Comparison of ENCODE assay signal across 8 cellular contexts in genomic region chr9:19925674-19926503, GRCh38.
DNase-seq lines count a peak whose midpoint lies in the region; ATAC-seq and TF ChIP-seq lines count a peak whose summit lies in the region.

No MANE protein-coding gene starts in this region.

- TF ChIP-seq CTCF in GM12865 (IDR thresholded peaks at IDR 0.05; ENCODE audit: insufficient read depth, low read depth, low read length, missing control alignments) = peak; percentile 97
- peak; percentile 96 for TF ChIP-seq CTCF in retinal pigment epithelial cell (conservative IDR thresholded peaks at IDR 0.05; ENCODE audit: low read depth, low read length)

- H3K4me3 ChIP-seq in GM12865 (ENCODE audit: low read depth, low read length) (no peak overlapping the region; the same call in 1 of the 2 replicates), retinal pigment epithelial cell (ENCODE audit: low read length) (peak overlapping the region; percentile 48)

- peak; percentile 91 for ATAC-seq in HG02588 (IDR thresholded peaks at IDR 0.05; ENCODE audit: unreplicated experiment)

- DNase-seq in GM12865 (ENCODE audit: low read depth) = peak; percentile 87
- peak; percentile 70 for DNase-seq in NCI-H1048 (lab: John Stamatoyannopoulos, UW)
- peak; percentile 33 to 84 (median 65) for DNase-seq in T-helper 1 cell
- DNase-seq in anterior cingulate cortex (lab: John Stamatoyannopoulos, UW) = peak in 55 of 58 donors; percentile 8 to 82 (median 59)
- DNase-seq in hepatic stellate cell (ENCODE audit: low spot score) = peak; percentile 67
- no peak for DNase-seq in retinal pigment epithelial cell (ENCODE audit: low read depth)
- no peak for DNase-seq in GF-D8 (lab: John Stamatoyannopoulos, UW)

Comparison
In these comparisons a context has a peak if more than half of its experiments do, and no peak if none do; other contexts are left out.
1. DNase-seq: peak in GM12865 (single experiment), NCI-H1048 (single experiment), T-helper 1 cell (5 of 5), anterior cingulate cortex (55 of 58) and hepatic stellate cell (single experiment); none in retinal pigment epithelial cell (single experiment) and GF-D8 (single experiment).